In the genomic region with DNA sequence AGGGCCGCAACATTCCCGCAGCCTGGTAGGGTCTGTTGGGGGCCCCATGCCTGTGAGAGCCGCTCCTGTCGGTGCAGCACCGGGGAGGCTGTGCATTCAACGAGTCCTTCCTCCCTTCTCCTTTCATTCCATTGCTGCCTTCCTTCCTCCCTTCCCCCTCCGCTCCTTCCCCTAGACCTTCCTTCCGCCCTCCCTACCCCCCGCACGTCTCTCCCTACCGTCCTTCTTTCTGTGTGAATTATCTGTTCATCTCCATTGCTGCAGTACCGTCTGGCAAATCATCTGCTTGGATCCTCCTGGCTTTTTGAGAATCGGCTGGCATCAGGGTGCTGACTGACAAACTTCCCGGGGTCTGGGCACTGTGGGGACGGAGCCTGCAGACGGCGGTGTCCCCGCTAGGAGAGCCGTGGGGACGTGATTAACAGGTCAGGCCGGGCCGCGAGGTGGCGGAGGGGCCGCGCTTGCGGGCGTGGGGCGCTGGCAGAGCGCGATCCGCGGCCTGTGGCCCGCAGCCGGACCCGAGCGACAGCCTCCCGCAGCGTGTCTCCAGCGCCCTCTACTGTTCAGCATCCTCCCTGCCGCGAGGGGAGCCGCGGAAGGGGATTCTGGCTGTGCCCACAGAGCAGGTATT, we compare ENCODE assay signal across 10 cellular contexts. TPM values are rescaled to one million over a fixed set of nuclear protein-coding genes. Genes with fewer than 3 reads are reported as not detected.
DNase-seq lines count a peak whose midpoint lies in the region; ATAC-seq and TF ChIP-seq lines count a peak whose summit lies in the region.
"Not testable (repeated sequence)": the region's sequence is repeated elsewhere in the genome, so short reads cannot be mapped to it uniquely, and the experiment has no call there.
"Had no signal": no experiment of that assay in that cellular context is flagged by ENCODE, and none has a peak within 500 bp of the region (broad histone marks: within the 10 kb centered on the region; RNA-seq: fewer than 3 reads in every experiment).

No MANE protein-coding gene starts in this region.

- peak overlapping the region; percentile 62; the same call in 1 of the 2 replicates for H2AFZ ChIP-seq in DND-41 (ENCODE audit: low read depth, low read length)

- H3K9me3 Mint-ChIP-seq in stimulated activated naive CD8-positive, alpha-beta T cell treated with anti-CD3 and anti-CD28 coated beads, Interleukin-15, Interleukin-2, amounts not matched to agents 100 ng/mL and 50 ng/mL, for 24 hours: not testable (repeated sequence)

- peak overlapping the region; percentile 53 for H3K4me2 ChIP-seq in DND-41 (ENCODE audit: insufficient read depth, low read length)

- not testable (repeated sequence) for H3K36me3 Mint-ChIP-seq in stimulated activated naive CD8-positive, alpha-beta T cell treated with anti-CD3 and anti-CD28 coated beads, Interleukin-15, Interleukin-2, amounts not matched to agents 100 ng/mL and 50 ng/mL, for 24 hours (ENCODE audit: low read depth)

- DNase-seq in DND-41: peak; percentile 29
- DNase-seq in adipocyte (ENCODE audit: low read depth): peak; percentile 3
- DNase-seq in fibroblast of villous mesenchyme (ENCODE audit: low read depth): not testable (repeated sequence)
- peak; percentile 77 for DNase-seq in mesenteric fat pad (ENCODE audit: low spot score)

- not testable (repeated sequence) for H3K27me3 Mint-ChIP-seq in stimulated activated naive CD8-positive, alpha-beta T cell treated with anti-CD3 and anti-CD28 coated beads, Interleukin-15, Interleukin-2, amounts not matched to agents 100 ng/mL and 50 ng/mL, for 24 hours

- not testable (repeated sequence) for H3K9me3 ChIP-seq in DND-41 (ENCODE audit: insufficient read depth, low read length, severe bottlenecking); adipocyte (ENCODE audit: control insufficient read depth, low read length)

- peak overlapping the region; percentile 62 for H3K4me3 Mint-ChIP-seq in stimulated activated naive CD8-positive, alpha-beta T cell treated with anti-CD3 and anti-CD28 coated beads, Interleukin-15, Interleukin-2, amounts not matched to agents 100 ng/mL and 50 ng/mL, for 24 hours

- not testable (repeated sequence) for H3K79me2 ChIP-seq in DND-41 (ENCODE audit: insufficient read depth, low read length)

- ATAC-seq in DND-41 (ENCODE audit: insufficient read depth, low read depth): peak; percentile 88
- ATAC-seq in GM21360 (IDR thresholded peaks at IDR 0.05; ENCODE audit: unreplicated experiment): peak; percentile 66
- ATAC-seq in HG03103 (IDR thresholded peaks at IDR 0.05; ENCODE audit: low read depth, unreplicated experiment): peak; percentile 75
- peak; percentile 93 for ATAC-seq in SK-N-SH treated with all-trans-retinoic acid at 6 μM for 48 hours

- H3K27ac Mint-ChIP-seq in stimulated activated naive CD8-positive, alpha-beta T cell treated with anti-CD3 and anti-CD28 coated beads, Interleukin-15, Interleukin-2, amounts not matched to agents 100 ng/mL and 50 ng/mL, for 24 hours: not testable (repeated sequence)

- not testable (repeated sequence) for H4K20me1 ChIP-seq in DND-41 (ENCODE audit: insufficient read depth, low read length)

- not testable (repeated sequence) for TF ChIP-seq CTCF in DND-41 (IDR thresholded peaks at IDR 0.05; ENCODE audit: borderline replicate concordance, extremely low read depth, low read length, poor library complexity, severe bottlenecking); fibroblast of villous mesenchyme (IDR thresholded peaks at IDR 0.05; ENCODE audit: insufficient read depth, low read depth, low read length)

- H3K27ac ChIP-seq in DND-41 (ENCODE audit: low read length): not testable (repeated sequence)

- not testable (repeated sequence) for H3K4me1 Mint-ChIP-seq in stimulated activated naive CD8-positive, alpha-beta T cell treated with anti-CD3 and anti-CD28 coated beads, Interleukin-15, Interleukin-2, amounts not matched to agents 100 ng/mL and 50 ng/mL, for 24 hours (ENCODE audit: low read depth)

- not testable (repeated sequence) for H3K36me3 ChIP-seq in DND-41 (ENCODE audit: insufficient read depth, low read length); adipocyte (ENCODE audit: control insufficient read depth, insufficient read depth, low read length, severe bottlenecking)

- not testable (repeated sequence) for H3K4me1 ChIP-seq in DND-41 (ENCODE audit: insufficient read depth, low read length); adipocyte (ENCODE audit: control insufficient read depth, insufficient read depth, low read length)

- H3K4me3 ChIP-seq in DND-41 (ENCODE audit: low read depth in 1 of 2, low read length in 2 of 2) (peak overlapping the region in 1 of 2 experiments; percentile 49; a peak in 2 of 4 replicates), adipocyte (ENCODE audit: low read length) (peak overlapping the region; percentile 52), fibroblast of villous mesenchyme (ENCODE audit: low read depth, low read length) (peak overlapping the region; percentile 34)

- not testable (repeated sequence) for H3K27me3 ChIP-seq in DND-41 (ENCODE audit: insufficient read depth, low read length, poor library complexity); adipocyte (replicated peaks; ENCODE audit: control insufficient read depth, insufficient read depth, low read length)

- H3K9ac ChIP-seq in DND-41 (ENCODE audit: low read depth, low read length); adipocyte (ENCODE audit: low read length): not testable (repeated sequence)

RNA-seq across cellular contexts. Expression of gene SYT15, which starts 18.8 kb away (rescaled TPM):
- total RNA-seq in fibroblast of villous mesenchyme: under 0.01 and 0.64 TPM in 2 replicates
- 6.3 TPM for total RNA-seq in mesenteric fat pad

RNA-seq across cellular contexts. Expression of gene GPRIN2, which starts 41.3 kb away (rescaled TPM):
- not detected in 2 replicates for total RNA-seq in fibroblast of villous mesenchyme
- not detected for total RNA-seq in mesenteric fat pad
- total RNA-seq: dermis microvascular lymphatic vessel endothelial cell, lung microvascular endothelial cell had no signal
